9 cellular contexts compared by ENCODE assay signal in genomic region chr16:30609002-30609927, GRCh38. TPM values are rescaled to one million over a fixed set of nuclear protein-coding genes. Genes with fewer than 3 reads are reported as not detected.
A peak's percentile ranks its signal among the peaks of the same experiment; 100 is the strongest.
DNase-seq lines count a peak whose midpoint lies in the region; ATAC-seq, FAIRE-seq and TF ChIP-seq lines count a peak whose summit lies in the region.
"Had no signal": no experiment of that assay in that cellular context is flagged by ENCODE, and none has a peak within 500 bp of the region (broad histone marks: within the 10 kb centered on the region; RNA-seq: fewer than 3 reads in every experiment).

No MANE protein-coding gene starts in this region.

- no peak overlapping the region for H4K8ac ChIP-seq in mesendoderm (ENCODE audit: low read depth, low read length)

- CTCF ChIA-PET in endothelial cell of umbilical vein (lab: Charles Lee), result interaction anchor here (0.6 to 4.4 kb wide), 9 partner anchors 11 to 179 kb away, joined by 3 to 47 read pairs (median 6); partner anchors contain the start of gene DCTPP1

- peaks cover 40% of the 10 kb centered on the region for H3K4me1 Mint-ChIP-seq in stimulated activated naive CD8-positive, alpha-beta T cell treated with anti-CD3 and anti-CD28 coated beads, Interleukin-15, amount 100 ng/mL, for 72 hours

- H3K4me2 ChIP-seq in endothelial cell of umbilical vein (ENCODE audit: insufficient read depth, low read length) (peak overlapping the region; percentile 66), mesendoderm (ENCODE audit: low read length) (peak overlapping the region; percentile 16)

- no peaks in the 10 kb centered on the region for H3K27me3 ChIP-seq in endothelial cell of umbilical vein (ENCODE audit: control insufficient read depth in 2 of 2, insufficient read depth in 2 of 2, low read length in 2 of 2)
- no peaks in the 10 kb centered on the region for H3K27me3 ChIP-seq in mesendoderm (ENCODE audit: insufficient read depth, low read length, poor library complexity)

- no peaks in the 10 kb centered on the region for H3K9me3 Mint-ChIP-seq in stimulated activated naive CD8-positive, alpha-beta T cell treated with anti-CD3 and anti-CD28 coated beads, Interleukin-15, amount 100 ng/mL, for 72 hours

- peaks cover 0 to 14% of the 10 kb centered on the region in 2 experiments for H3K36me3 ChIP-seq in endothelial cell of umbilical vein (ENCODE audit: control insufficient read depth in 2 of 2, extremely low read depth in 1 of 2, insufficient read depth in 2 of 2, low read length in 2 of 2)
- H3K36me3 ChIP-seq in mesendoderm (ENCODE audit: control insufficient read depth, insufficient read depth, low read length), result no peaks in the 10 kb centered on the region

- peaks cover 1% of the 10 kb centered on the region for H3K79me1 ChIP-seq in mesendoderm (ENCODE audit: low read length)

- peak; percentile 22 for ATAC-seq in GM21576 (IDR thresholded peaks at IDR 0.05; ENCODE audit: unreplicated experiment)
- ATAC-seq in stimulated activated naive CD8-positive, alpha-beta T cell treated with anti-CD3 and anti-CD28 coated beads, Interleukin-15, amount 100 ng/mL, for 72 hours, result peak; percentile 66

- H2BK15ac ChIP-seq in mesendoderm (replicated peaks; ENCODE audit: low read depth), result no peak overlapping the region

- H2AK5ac ChIP-seq in mesendoderm (ENCODE audit: low read length), result no peak overlapping the region

- WGBS in mesendoderm (ENCODE audit: extremely low coverage, insufficient coverage, low lambda C conversion rate), result no CpG with 5 or more reads among the region's 40 CpGs

- no peak for TF ChIP-seq POLR2A in endothelial cell of umbilical vein (IDR thresholded peaks at IDR 0.05; ENCODE audit: low read depth, low read length)

- H3K4ac ChIP-seq in mesendoderm (ENCODE audit: low read depth, low read length), result peak overlapping the region; percentile 94

- H4K5ac ChIP-seq in mesendoderm (ENCODE audit: low read length), result no peak overlapping the region

- DNase-seq in EL (peak; percentile 38), LHCN-M2 (ENCODE audit: low read depth) (peak; percentile 36), endothelial cell of umbilical vein (ENCODE audit: low read depth, low spot score) (peak; percentile 48), mesendoderm (peak; percentile 67), dedifferentiated amniotic fluid mesenchymal stem cell (ENCODE audit: extremely low spot score) (no peak)
- peak; percentile 17 to 38 for DNase-seq in activated CD4-positive, alpha-beta T cell treated with anti-CD3 and anti-CD28 coated beads, Interleukin-2, amount 50 U/mL, for 24 hours (ENCODE audit: low read depth in 1 of 2, low spot score in 1 of 2)
- peak; percentile 45 to 62 for DNase-seq in stimulated activated naive CD8-positive, alpha-beta T cell treated with anti-CD3 and anti-CD28 coated beads, Interleukin-15, amount 100 ng/mL, for 72 hours

- H3K9me1 ChIP-seq in endothelial cell of umbilical vein (replicated peaks; ENCODE audit: control insufficient read depth, extremely low read depth, insufficient read depth, low read length), result no peaks in the 10 kb centered on the region

- intact Hi-C loops in endothelial cell of umbilical vein (cut with micrococcal nuclease), result no loop called here

- no peaks in the 10 kb centered on the region for H3K9me3 ChIP-seq in endothelial cell of umbilical vein (replicated peaks; ENCODE audit: control insufficient read depth, insufficient read depth, low read length)

- dilution Hi-C loops in endothelial cell of umbilical vein (cut with MboI; ENCODE audit: extremely low pct_ligation_motif_present, low sequenced_read_pairs), result no loop called here

- no TSS peak for BruUV-seq in endothelial cell of umbilical vein (replicated peaks; lab: Mats Ljungman, UMichigan)

- H3K4me3 Mint-ChIP-seq in stimulated activated naive CD8-positive, alpha-beta T cell treated with anti-CD3 and anti-CD28 coated beads, Interleukin-15, amount 100 ng/mL, for 72 hours, result peak overlapping the region; percentile 88 to 95

- peaks cover 4% of the 10 kb centered on the region for H3K4me1 ChIP-seq in endothelial cell of umbilical vein (ENCODE audit: control insufficient read depth, extremely low read depth, insufficient read depth, low read length)
- H3K4me1 ChIP-seq in mesendoderm (ENCODE audit: control insufficient read depth, low read depth, low read length), result peaks cover 1% of the 10 kb centered on the region

- H3K23ac ChIP-seq in mesendoderm (ENCODE audit: low read length), result peak overlapping the region; percentile 45

- FAIRE-seq in endothelial cell of umbilical vein (lab: Jason Lieb, UNC), result peak; percentile 69
- FAIRE-seq: colon had no signal

- no peak overlapping the region for H2BK5ac ChIP-seq in mesendoderm (ENCODE audit: low read length)

- peaks cover 5% of the 10 kb centered on the region for H3K27me3 Mint-ChIP-seq in stimulated activated naive CD8-positive, alpha-beta T cell treated with anti-CD3 and anti-CD28 coated beads, Interleukin-15, amount 100 ng/mL, for 72 hours

- TF ChIP-seq CTCF in endothelial cell of umbilical vein (IDR thresholded peaks at IDR 0.05; ENCODE audit: extremely low read depth in 1 of 2, insufficient read depth in 1 of 2, low read depth in 1 of 2, low read length in 2 of 2), result no peak

- POLR2A ChIA-PET in endothelial cell of umbilical vein (lab: Charles Lee), result interaction anchor here (0.5 to 1.6 kb wide), 4 partner anchors 10 to 835 kb away, joined by 3 to 5 read pairs (median 4); no protein-coding TSS in a partner anchor

- H3K27ac Mint-ChIP-seq in stimulated activated naive CD8-positive, alpha-beta T cell treated with anti-CD3 and anti-CD28 coated beads, Interleukin-15, amount 100 ng/mL, for 72 hours, result peak overlapping the region; percentile 99 to 100

- H3K27ac ChIP-seq in endothelial cell of umbilical vein (ENCODE audit: insufficient read depth, low read depth, low read length) (peak overlapping the region; percentile 79), mesendoderm (ENCODE audit: low read depth, low read length) (peak overlapping the region; percentile 52)

- H4K20me1 ChIP-seq in endothelial cell of umbilical vein (replicated peaks; ENCODE audit: control insufficient read depth, extremely low read depth, insufficient read depth, low read length), result no peaks in the 10 kb centered on the region

- H2BK120ac ChIP-seq in mesendoderm (ENCODE audit: low read depth, low read length), result no peak overlapping the region

- peaks cover 2% of the 10 kb centered on the region for H3K79me2 ChIP-seq in endothelial cell of umbilical vein (ENCODE audit: control insufficient read depth, insufficient read depth, low read length)
- no peaks in the 10 kb centered on the region for H3K79me2 ChIP-seq in mesendoderm (ENCODE audit: control insufficient read depth, insufficient read depth, low read length)

- peak overlapping the region; percentile 85 for H3K18ac ChIP-seq in mesendoderm (ENCODE audit: low read length)

- H3K4me3 ChIP-seq in endothelial cell of umbilical vein (replicated peaks in 1 of 3; ENCODE audit: insufficient read depth in 1 of 3, low read depth in 1 of 3, low read length in 3 of 3), result peak overlapping the region; percentile 29 to 77 (median 70)
- H3K4me3 ChIP-seq in mesendoderm (ENCODE audit: low read length), result peak overlapping the region; percentile 87

- H3K56ac ChIP-seq in mesendoderm (ENCODE audit: low read length), result peak overlapping the region; percentile 97

- H3K9ac ChIP-seq in endothelial cell of umbilical vein (replicated peaks; ENCODE audit: extremely low read depth, insufficient read depth, low read length) (peak overlapping the region; percentile 95), mesendoderm (ENCODE audit: low read length) (peak overlapping the region; percentile 97)

- H2AFZ ChIP-seq in endothelial cell of umbilical vein (ENCODE audit: low read depth, low read length), result peak overlapping the region; percentile 80

RNA-seq across cellular contexts. Expression of gene ZNF689, which starts 0.9 kb away (rescaled TPM):
- total RNA-seq in LHCN-M2 (2014; rRNA removed), result 8.7 and 12.5 TPM in 2 replicates
- polyA plus RNA-seq in LHCN-M2 (2012), result 5.5 TPM
- total RNA-seq in endothelial cell of umbilical vein, result 6.8 and 8.4 TPM in 2 replicates
- 7.5 and 9.2 TPM in 2 replicates for polyA plus RNA-seq in endothelial cell of umbilical vein
- polyA plus RNA-seq in endothelial cell of umbilical vein (2011; cell fraction: cytosol; rRNA removed), result 4.1 and 5.0 TPM in 2 replicates
- polyA plus RNA-seq in endothelial cell of umbilical vein (2011; cell fraction: nucleus; rRNA removed), result 4.1 and 4.7 TPM in 2 replicates
- 4.0 and 4.4 TPM in 2 replicates for polyA plus RNA-seq in endothelial cell of umbilical vein (2012)
- polyA minus RNA-seq in endothelial cell of umbilical vein, result 6.5 and 10.9 TPM in 2 replicates
- polyA minus RNA-seq in endothelial cell of umbilical vein (2011; cell fraction: cytosol; rRNA and poly(A)+ RNA removed), result 15.6 TPM
- polyA minus RNA-seq in endothelial cell of umbilical vein (2011; cell fraction: nucleus; rRNA and poly(A)+ RNA removed), result 5.5 and 8.3 TPM in 2 replicates
- polyA plus RNA-seq in mesendoderm (2013, experiment 1 of 2), result 14.7 TPM
- 14.9 TPM for polyA plus RNA-seq in mesendoderm (2013, experiment 2 of 2)

RNA-seq across cellular contexts. Expression of gene ZNF785, which starts 23.8 kb away (rescaled TPM):
- total RNA-seq in LHCN-M2 (2014; rRNA removed), result 8.5 and 9.6 TPM in 2 replicates
- 7.7 TPM for polyA plus RNA-seq in LHCN-M2 (2012)
- 17.6 and 21.9 TPM in 2 replicates for total RNA-seq in endothelial cell of umbilical vein
- 7.8 and 9.7 TPM in 2 replicates for polyA plus RNA-seq in endothelial cell of umbilical vein
- polyA plus RNA-seq in endothelial cell of umbilical vein (2011; cell fraction: cytosol; rRNA removed), result 6.2 and 8.2 TPM in 2 replicates
- polyA plus RNA-seq in endothelial cell of umbilical vein (2011; cell fraction: nucleus; rRNA removed), result 20.8 and 22.6 TPM in 2 replicates
- 5.8 and 6.4 TPM in 2 replicates for polyA plus RNA-seq in endothelial cell of umbilical vein (2012)
- 9.4 and 9.6 TPM in 2 replicates for polyA minus RNA-seq in endothelial cell of umbilical vein
- polyA minus RNA-seq in endothelial cell of umbilical vein (2011; cell fraction: cytosol; rRNA and poly(A)+ RNA removed), result 4.3 TPM
- polyA minus RNA-seq in endothelial cell of umbilical vein (2011; cell fraction: nucleus; rRNA and poly(A)+ RNA removed), result 8.6 and 9.5 TPM in 2 replicates
- 3.8 TPM for polyA plus RNA-seq in mesendoderm (2013, experiment 1 of 2)
- 3.4 TPM for polyA plus RNA-seq in mesendoderm (2013, experiment 2 of 2)

RNA-seq across cellular contexts. Expression of gene ZNF688, which starts 37.8 kb away (rescaled TPM):
- total RNA-seq in LHCN-M2 (2014; rRNA removed) (11.9 and 16.2 TPM in 2 replicates), endothelial cell of umbilical vein (10.5 and 10.9 TPM in 2 replicates)
- 13.3 TPM for polyA plus RNA-seq in LHCN-M2 (2012)
- polyA plus RNA-seq in endothelial cell of umbilical vein, result 5.4 and 7.5 TPM in 2 replicates
- 3.2 and 6.2 TPM in 2 replicates for polyA plus RNA-seq in endothelial cell of umbilical vein (2011; cell fraction: cytosol; rRNA removed)
- 10.7 and 12.9 TPM in 2 replicates for polyA plus RNA-seq in endothelial cell of umbilical vein (2011; cell fraction: nucleus; rRNA removed)
- polyA plus RNA-seq in endothelial cell of umbilical vein (2012), result 5.1 and 5.5 TPM in 2 replicates
- polyA minus RNA-seq in endothelial cell of umbilical vein, result 1.5 and 2.4 TPM in 2 replicates
- polyA minus RNA-seq in endothelial cell of umbilical vein (2011; cell fraction: cytosol; rRNA and poly(A)+ RNA removed), result 1.3 TPM
- 2.4 and 3.9 TPM in 2 replicates for polyA minus RNA-seq in endothelial cell of umbilical vein (2011; cell fraction: nucleus; rRNA and poly(A)+ RNA removed)
- polyA plus RNA-seq in mesendoderm (2013, experiment 1 of 2), result 2.2 TPM
- 2.3 TPM for polyA plus RNA-seq in mesendoderm (2013, experiment 2 of 2)

RNA-seq across cellular contexts. Expression of gene PRR14, which starts 41.5 kb away (rescaled TPM):
- total RNA-seq in LHCN-M2 (2014; rRNA removed) (9.3 and 12.7 TPM in 2 replicates), endothelial cell of umbilical vein (57.0 and 70.0 TPM in 2 replicates)
- polyA plus RNA-seq in LHCN-M2 (2012), result 15.4 TPM
- polyA plus RNA-seq in endothelial cell of umbilical vein, result 17.0 and 20.5 TPM in 2 replicates
- polyA plus RNA-seq in endothelial cell of umbilical vein (2011; cell fraction: cytosol; rRNA removed), result 12.6 and 13.2 TPM in 2 replicates
- polyA plus RNA-seq in endothelial cell of umbilical vein (2011; cell fraction: nucleus; rRNA removed), result 41.9 and 49.5 TPM in 2 replicates
- 31.8 and 34.6 TPM in 2 replicates for polyA plus RNA-seq in endothelial cell of umbilical vein (2012)
- polyA minus RNA-seq in endothelial cell of umbilical vein, result 5.3 and 6.1 TPM in 2 replicates
- 10.3 TPM for polyA minus RNA-seq in endothelial cell of umbilical vein (2011; cell fraction: cytosol; rRNA and poly(A)+ RNA removed)
- polyA minus RNA-seq in endothelial cell of umbilical vein (2011; cell fraction: nucleus; rRNA and poly(A)+ RNA removed), result 13.0 and 14.0 TPM in 2 replicates
- polyA plus RNA-seq in mesendoderm (2013, experiment 1 of 2), result 11.4 TPM
- 10.6 TPM for polyA plus RNA-seq in mesendoderm (2013, experiment 2 of 2)

RNA-seq across cellular contexts. Expression of gene FBRS, which starts 49.0 kb away (rescaled TPM):
- total RNA-seq in LHCN-M2 (2014; rRNA removed) (20.1 and 23.0 TPM in 2 replicates), endothelial cell of umbilical vein (68.6 and 72.5 TPM in 2 replicates)
- 26.8 TPM for polyA plus RNA-seq in LHCN-M2 (2012)
- polyA plus RNA-seq in endothelial cell of umbilical vein, result 15.5 and 16.3 TPM in 2 replicates
- polyA plus RNA-seq in endothelial cell of umbilical vein (2011; cell fraction: cytosol; rRNA removed), result 10.5 and 15.8 TPM in 2 replicates
- polyA plus RNA-seq in endothelial cell of umbilical vein (2011; cell fraction: nucleus; rRNA removed), result 82.0 and 92.7 TPM in 2 replicates
- polyA plus RNA-seq in endothelial cell of umbilical vein (2012), result 36.2 and 41.9 TPM in 2 replicates
- polyA minus RNA-seq in endothelial cell of umbilical vein, result 18.8 and 20.0 TPM in 2 replicates
- polyA minus RNA-seq in endothelial cell of umbilical vein (2011; cell fraction: cytosol; rRNA and poly(A)+ RNA removed), result 9.9 TPM
- 49.9 and 53.2 TPM in 2 replicates for polyA minus RNA-seq in endothelial cell of umbilical vein (2011; cell fraction: nucleus; rRNA and poly(A)+ RNA removed)
- 8.8 TPM for polyA plus RNA-seq in mesendoderm (2013, experiment 1 of 2)
- 8.3 TPM for polyA plus RNA-seq in mesendoderm (2013, experiment 2 of 2)
